Comparison of ENCODE assay signal across 17 cellular contexts in genomic region chr20:19328676-19329075, GRCh38.
A peak's percentile ranks its signal among the peaks of the same experiment; 100 is the strongest.
DNase-seq lines count a peak whose midpoint lies in the region; ATAC-seq and TF ChIP-seq lines count a peak whose summit lies in the region.
"Had no signal": no experiment of that assay in that cellular context is flagged by ENCODE, and none has a peak within 500 bp of the region (broad histone marks: within the 10 kb centered on the region; RNA-seq: fewer than 3 reads in every experiment).

No MANE protein-coding gene starts in this region.

- no peak overlapping the region for H3K4me2 ChIP-seq in neuronal stem cell (ENCODE audit: insufficient read depth, low read length, poor library complexity, severe bottlenecking)
- H3K4me2 ChIP-seq: A549 had no signal

- H2BK5ac ChIP-seq in neuronal stem cell (ENCODE audit: low read length) = no peak overlapping the region

- no peaks in the 10 kb centered on the region for H3K36me3 Mint-ChIP-seq in CD14-positive monocyte
- H3K36me3 Mint-ChIP-seq: CD8-positive, alpha-beta T cell had no signal

- H3K36me3 ChIP-seq in right atrium auricular region = no peaks in the 10 kb centered on the region
- H3K36me3 ChIP-seq in neuronal stem cell (replicated peaks in 1 of 2; ENCODE audit: control insufficient read depth in 2 of 2, insufficient read depth in 2 of 2, low read length in 2 of 2) = no peaks in the 10 kb centered on the region
- H3K36me3 ChIP-seq: BE2C, BLaER1 had no signal

- peaks cover 0 to 2% (median 0%) of the 10 kb centered on the region in 7 donors for H3K9me3 Mint-ChIP-seq in CD14-positive monocyte
- H3K9me3 Mint-ChIP-seq: CD4-positive, alpha-beta T cell; CD8-positive, alpha-beta T cell had no signal

- H3K27me3 ChIP-seq in right atrium auricular region = no peaks in the 10 kb centered on the region
- no peaks in the 10 kb centered on the region for H3K27me3 ChIP-seq in neuronal stem cell (ENCODE audit: control insufficient read depth in 3 of 3, insufficient read depth in 3 of 3, low read depth in 1 of 3, low read length in 3 of 3)

- peaks cover 14% of the 10 kb centered on the region for H3K4me1 Mint-ChIP-seq in CD14-positive monocyte

- H4K91ac ChIP-seq in neuronal stem cell (ENCODE audit: low read depth, low read length, poor library complexity) = no peak overlapping the region

- H3K4me3 ChIP-seq in right atrium auricular region (no peak overlapping the region), neuronal stem cell (ENCODE audit: low read length in 2 of 2) (no peak overlapping the region)
- H3K4me3 ChIP-seq: A549, BLaER1 had no signal

- H3K4me3 Mint-ChIP-seq in CD14-positive monocyte = no peak overlapping the region
- H3K4me3 Mint-ChIP-seq: CD4-positive, alpha-beta T cell; CD8-positive, alpha-beta T cell had no signal

- H3K18ac ChIP-seq in neuronal stem cell (ENCODE audit: low read length) = peak overlapping the region; percentile 21

- H2BK120ac ChIP-seq in neuronal stem cell (ENCODE audit: low read depth, low read length) = no peak overlapping the region

- peak overlapping the region in 1 of 7 donors; percentile 27 for H3K27ac Mint-ChIP-seq in CD14-positive monocyte
- H3K27ac Mint-ChIP-seq: CD4-positive, alpha-beta T cell; CD8-positive, alpha-beta T cell had no signal

- no peak overlapping the region for H4K8ac ChIP-seq in neuronal stem cell (ENCODE audit: low read depth, low read length)

- H3K4me1 ChIP-seq in right atrium auricular region (no peaks in the 10 kb centered on the region), neuronal stem cell (ENCODE audit: control insufficient read depth in 2 of 2, insufficient read depth in 1 of 2, low read depth in 1 of 2, low read length in 2 of 2) (peaks cover 0 to 3% of the 10 kb centered on the region in 2 donors)
- H3K4me1 ChIP-seq: A549, BE2C, Caco-2 had no signal

- H3K27ac ChIP-seq in right atrium auricular region (no peak overlapping the region), neuronal stem cell (replicated peaks; ENCODE audit: low read length) (no peak overlapping the region), caudate nucleus (ENCODE audit: low read depth, low read length) (no peak overlapping the region)
- H3K27ac ChIP-seq: 22Rv1, A549, BLaER1 had no signal

- H3K4ac ChIP-seq in neuronal stem cell (ENCODE audit: low read length) = no peak overlapping the region

- no peak overlapping the region for H3K9ac ChIP-seq in neuronal stem cell (ENCODE audit: low read depth, low read length, poor library complexity)
- H3K9ac ChIP-seq: BLaER1 had no signal

- TF ChIP-seq CTCF in right atrium auricular region (IDR thresholded peaks at IDR 0.05) (no peak), CD14-positive monocyte (IDR thresholded peaks at IDR 0.05) (no peak)

- intact Hi-C loops in Right ventricle myocardium inferior (cut with DNase I) (no loop called here), CD14-positive monocyte (cut with micrococcal nuclease) (no loop called here)

- DNase-seq in right atrium auricular region (ENCODE audit: low spot score) (peak; percentile 47), Right ventricle myocardium inferior (ENCODE audit: missing footprints) (no peak), neuronal stem cell (ENCODE audit: low spot score) (no peak), caudate nucleus (lab: John Stamatoyannopoulos, UW) (no peak), CD14-positive monocyte (ENCODE audit: low spot score) (no peak)
- DNase-seq: ACHN; BE2C; C1 segment of cervical spinal cord; Caco-2; Calu3; CD4-positive, alpha-beta T cell; CD8-positive, alpha-beta T cell; DMS79 treated with DMSO at 0.1 percent for 48 hours; GF-D8 had no signal

- no peak overlapping the region for H3K14ac ChIP-seq in neuronal stem cell (ENCODE audit: low read length)

- no peaks in the 10 kb centered on the region for H3K79me1 ChIP-seq in neuronal stem cell (ENCODE audit: low read depth, low read length)

- no peak overlapping the region for H2AK5ac ChIP-seq in neuronal stem cell (ENCODE audit: low read depth, low read length)

- no peak overlapping the region for H3K23ac ChIP-seq in neuronal stem cell (ENCODE audit: low read depth, low read length, poor library complexity)

- H2AFZ ChIP-seq in neuronal stem cell (ENCODE audit: low read length) = no peak overlapping the region

- H3K9me3 ChIP-seq in right atrium auricular region (no peaks in the 10 kb centered on the region), neuronal stem cell (replicated peaks in 1 of 2; ENCODE audit: control insufficient read depth in 2 of 2, insufficient read depth in 1 of 2, low read depth in 1 of 2, low read length in 2 of 2) (no peaks in the 10 kb centered on the region)
- H3K9me3 ChIP-seq: A549, BE2C, BLaER1, Caco-2 had no signal

- no CpG with 5 or more reads among the region's 7 CpGs for WGBS in neuronal stem cell (ENCODE audit: extremely low coverage in 2 of 2, insufficient read length in 2 of 2, insufficient replicate concordance in 1 of 2), 2 donors

- ATAC-seq in Right ventricle myocardium inferior = no peak
- ATAC-seq: A549; CD8-positive, alpha-beta T cell had no signal

- H2BK15ac ChIP-seq in neuronal stem cell (ENCODE audit: low read length) = no peak overlapping the region

- H3K27me3 Mint-ChIP-seq in CD14-positive monocyte (ENCODE audit: low read depth in 3 of 3) = no peaks in the 10 kb centered on the region
- H3K27me3 Mint-ChIP-seq: CD4-positive, alpha-beta T cell had no signal

- no peak overlapping the region for H2BK12ac ChIP-seq in neuronal stem cell (ENCODE audit: low read length)
